ENCODE assay signal across 8 cellular contexts in the genomic region with DNA sequence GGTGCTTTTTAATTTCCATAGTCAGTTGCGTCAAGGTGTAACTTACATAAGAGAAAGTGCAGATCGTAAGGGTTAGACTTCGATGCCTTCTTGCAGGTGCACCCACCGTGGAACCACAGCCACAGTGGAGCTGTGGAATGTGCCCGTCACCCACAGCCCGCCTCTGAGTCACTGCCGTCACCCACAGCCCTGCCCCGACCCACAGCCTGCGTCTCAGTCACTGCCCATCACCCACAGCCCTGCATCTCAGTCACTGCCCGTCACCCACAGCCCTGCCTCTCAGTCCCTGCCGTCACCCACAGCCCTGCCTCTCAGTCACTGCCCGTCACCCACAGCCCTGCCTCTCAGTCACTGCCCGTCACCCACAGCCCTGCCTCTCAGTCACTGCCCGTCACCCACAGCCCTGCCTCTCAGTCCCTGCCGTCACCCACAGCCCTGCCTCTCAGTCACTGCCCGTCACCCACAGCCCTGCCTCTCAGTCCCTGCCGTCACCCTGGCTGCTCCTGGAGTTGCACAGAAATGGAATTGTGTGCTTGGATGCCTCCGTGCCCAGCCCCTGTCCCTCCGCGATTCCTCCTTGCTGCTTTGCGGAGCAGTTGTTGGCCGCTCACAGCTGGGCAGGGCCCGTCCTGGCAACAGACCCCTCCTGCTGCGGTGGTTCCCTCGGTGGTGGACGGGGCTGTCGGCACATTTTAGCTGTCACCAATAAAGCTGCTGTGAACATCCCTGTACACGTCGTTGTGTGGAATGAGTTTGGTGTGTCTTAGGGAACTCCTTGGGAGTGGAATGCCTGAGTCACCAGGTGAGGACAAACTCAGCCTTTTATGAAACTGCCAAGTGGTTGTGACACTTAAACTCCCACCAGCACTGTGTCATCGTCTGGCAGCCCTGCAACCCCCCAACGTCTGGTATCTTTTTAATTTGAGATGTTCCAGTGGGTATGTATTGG. TPM values are rescaled to one million over a fixed set of nuclear protein-coding genes. Genes with fewer than 3 reads are reported as not detected.
DNase-seq lines count a peak whose midpoint lies in the region; ATAC-seq and TF ChIP-seq lines count a peak whose summit lies in the region.

No MANE protein-coding gene starts in this region.

- peaks cover 26% of the 10 kb centered on the region for H3K4me1 Mint-ChIP-seq in stimulated activated effector memory CD8-positive, alpha-beta T cell treated with anti-CD3 and anti-CD28 coated beads, Interleukin-12 subunit alpha, Interleukin-12 subunit beta, amount 100 ng/mL, for 72 hours

- peak; percentile 70 for ATAC-seq in activated CD4-positive, CD25-positive, alpha-beta regulatory T cell treated with anti-CD3 and anti-CD28 coated beads, Interleukin-2, amount 50 U/mL, for 24 hours
- peak; percentile 83 for ATAC-seq in stimulated activated effector memory CD8-positive, alpha-beta T cell treated with anti-CD3 and anti-CD28 coated beads, Interleukin-12 subunit alpha, Interleukin-12 subunit beta, amount 100 ng/mL, for 72 hours

- TF ChIP-seq CTCF in GM10266 (IDR thresholded peaks at IDR 0.05; ENCODE audit: control insufficient read depth, insufficient read depth, low read depth, missing control alignments): no peak

- H3K27ac Mint-ChIP-seq in stimulated activated effector memory CD8-positive, alpha-beta T cell treated with anti-CD3 and anti-CD28 coated beads, Interleukin-12 subunit alpha, Interleukin-12 subunit beta, amount 100 ng/mL, for 72 hours: peak overlapping the region; percentile 90

- DNase-seq in activated CD4-positive, CD25-positive, alpha-beta regulatory T cell treated with anti-CD3 and anti-CD28 coated beads, Interleukin-2, amount 50 U/mL, for 72 hours: no peak
- DNase-seq in activated gamma-delta T cell treated with Interleukin-2 at 50 U/mL for 16 hours: peak; percentile 24
- DNase-seq in mesenteric fat pad (ENCODE audit: low spot score): peak; percentile 81
- peak; percentile 35 to 73 for DNase-seq in stimulated activated effector memory CD8-positive, alpha-beta T cell treated with anti-CD3 and anti-CD28 coated beads, Interleukin-12 subunit alpha, Interleukin-12 subunit beta, amount 100 ng/mL, for 72 hours (ENCODE audit: low spot score in 2 of 2)
- DNase-seq in central memory CD4-positive, alpha-beta T cell: no peak
- DNase-seq in SHP77 (lab: John Stamatoyannopoulos, UW): no peak
- DNase-seq in GM10266 (ENCODE audit: extremely low spot score): no peak

- H3K36me3 Mint-ChIP-seq in stimulated activated effector memory CD8-positive, alpha-beta T cell treated with anti-CD3 and anti-CD28 coated beads, Interleukin-12 subunit alpha, Interleukin-12 subunit beta, amount 100 ng/mL, for 72 hours: peaks cover 9% of the 10 kb centered on the region

- peak overlapping the region; percentile 39 for H3K4me3 Mint-ChIP-seq in stimulated activated effector memory CD8-positive, alpha-beta T cell treated with anti-CD3 and anti-CD28 coated beads, Interleukin-12 subunit alpha, Interleukin-12 subunit beta, amount 100 ng/mL, for 72 hours

- H3K9me3 Mint-ChIP-seq in stimulated activated effector memory CD8-positive, alpha-beta T cell treated with anti-CD3 and anti-CD28 coated beads, Interleukin-12 subunit alpha, Interleukin-12 subunit beta, amount 100 ng/mL, for 72 hours: no peaks in the 10 kb centered on the region

RNA-seq across cellular contexts. Expression of gene COL6A2, which starts 44.9 kb away (rescaled TPM):
- 735 TPM for total RNA-seq in mesenteric fat pad

Comparison
In these comparisons a context has a peak if more than half of its experiments do, and no peak if none do; other contexts are left out.
1. DNase-seq: peak in activated gamma-delta T cell treated with Interleukin-2 at 50 U/mL for 16 hours (single experiment), mesenteric fat pad (single experiment) and stimulated activated effector memory CD8-positive, alpha-beta T cell treated with anti-CD3 and anti-CD28 coated beads, Interleukin-12 subunit alpha, Interleukin-12 subunit beta, amount 100 ng/mL, for 72 hours (2 of 2); none in activated CD4-positive, CD25-positive, alpha-beta regulatory T cell treated with anti-CD3 and anti-CD28 coated beads, Interleukin-2, amount 50 U/mL, for 72 hours (single experiment), central memory CD4-positive, alpha-beta T cell (single experiment), SHP77 (0 of 2) and GM10266 (single experiment).